Comparison of ENCODE assay signal across 7 cellular contexts in genomic region chr1:2132222-2133038, GRCh38.
DNase-seq lines count a peak whose midpoint lies in the region; ATAC-seq and TF ChIP-seq lines count a peak whose summit lies in the region.

No MANE protein-coding gene starts in this region.

- no peaks in the 10 kb centered on the region for H3K9me3 ChIP-seq in body of pancreas

- intact Hi-C loops in body of pancreas (cut with DNase I): no loop called here

- TF ChIP-seq POLR2A in body of pancreas (IDR thresholded peaks at IDR 0.05): no peak

- H3K27ac ChIP-seq in body of pancreas: peak overlapping the region; percentile 64 to 80 (median 72)

- ATAC-seq in body of pancreas: no peak

- DNase-seq in NCI-H69 (lab: John Stamatoyannopoulos, UW) (peak; percentile 24), body of pancreas (peak in 3 of 4 donors; percentile 17 to 24 (median 23)), iPS-NIHi11 (ENCODE audit: low spot score) (peak; percentile 77), smooth muscle cell of the brain vasculature (ENCODE audit: low read depth, low spot score) (peak; percentile 54), NCI-H2107 (lab: John Stamatoyannopoulos, UW) (no peak), NCI-H187 (lab: John Stamatoyannopoulos, UW) (no peak)

- TF ChIP-seq CTCF in body of pancreas (IDR thresholded peaks at IDR 0.05): peak in 3 of 7 experiments; percentile 8 to 13 (median 12)

- H3K4me1 ChIP-seq in body of pancreas: peaks cover 11% of the 10 kb centered on the region

- H3K4me3 ChIP-seq in GM08714 (ENCODE audit: low read length) (peak overlapping the region; percentile 40; the same call in 1 of the 2 replicates), body of pancreas (no peak overlapping the region)

- H3K27me3 ChIP-seq in body of pancreas: no peaks in the 10 kb centered on the region

- WGBS in body of pancreas, 2 donors: 38 to 48% methylated on average over 32 to 40 of the region's 40 CpGs

- H3K36me3 ChIP-seq in body of pancreas (replicated peaks in 1 of 2; ENCODE audit: insufficient read depth in 1 of 2, low read depth in 2 of 2): no peaks in the 10 kb centered on the region

Comparison
In these comparisons a context has a peak if more than half of its experiments do, and no peak if none do; other contexts are left out.
1. DNase-seq: peak in NCI-H69 (single experiment), body of pancreas (3 of 4), iPS-NIHi11 (single experiment) and smooth muscle cell of the brain vasculature (single experiment); none in NCI-H2107 (single experiment) and NCI-H187 (0 of 2).